8 cellular contexts compared by ENCODE assay signal in the genomic region with DNA sequence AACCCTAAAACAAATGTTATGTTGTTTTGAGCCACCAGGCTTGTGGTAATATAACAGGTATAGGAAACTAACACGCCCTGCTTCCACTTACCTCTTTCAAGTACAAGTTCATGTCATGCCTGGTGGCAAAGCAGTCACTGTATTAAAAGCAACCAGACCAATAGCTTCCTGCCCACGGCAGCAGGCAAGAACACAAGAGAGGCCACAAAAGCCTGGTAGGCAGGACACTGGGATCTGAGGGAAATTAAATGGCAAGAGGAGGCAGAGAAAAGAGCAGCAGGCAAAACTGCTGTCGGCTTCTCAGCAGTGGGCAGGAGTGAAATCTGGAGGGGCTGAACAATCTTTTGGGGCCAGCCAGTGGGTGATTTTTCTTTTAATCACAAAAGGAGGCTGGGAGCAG. TPM values are rescaled to one million over a fixed set of nuclear protein-coding genes. Genes with fewer than 3 reads are reported as not detected.
DNase-seq lines count a peak whose midpoint lies in the region; ATAC-seq and TF ChIP-seq lines count a peak whose summit lies in the region.

No MANE protein-coding gene starts in this region.

- ATAC-seq in T-helper 17 cell = peak; percentile 57
- ATAC-seq in gastrocnemius medialis = no peak

- H3K4me3 Mint-ChIP-seq in T-helper 17 cell = peak overlapping the region; percentile 100
- H3K4me3 Mint-ChIP-seq in chondrocyte (ENCODE audit: unreplicated experiment) = peak overlapping the region; percentile 45

- H3K36me3 ChIP-seq in gastrocnemius medialis = no peaks in the 10 kb centered on the region

- no peaks in the 10 kb centered on the region for H3K27me3 ChIP-seq in gastrocnemius medialis

- POLR2A ChIA-PET in GM10248 (lab: Yijun Ruan, JAX) = interaction anchor here (1.0 to 1.3 kb wide), 2 partner anchors 8 to 54 kb away, joined by 3 read pairs; no protein-coding TSS in a partner anchor

- H3K9me3 Mint-ChIP-seq in chondrocyte (ENCODE audit: low read depth) = no peaks in the 10 kb centered on the region

- H3K27ac Mint-ChIP-seq in T-helper 17 cell = no peak overlapping the region
- peak overlapping the region; percentile 72 for H3K27ac Mint-ChIP-seq in chondrocyte (ENCODE audit: unreplicated experiment)

- CTCF ChIA-PET in GM10248 (lab: Yijun Ruan, JAX) = interaction anchor here (1.0 to 3.4 kb wide), 5 partner anchors 8 to 42 kb away, joined by 3 to 12 read pairs (median 4); no protein-coding TSS in a partner anchor

- in situ Hi-C loops in GM18951 (cut with MboI; ENCODE audit: low sequenced_read_pairs, unreplicated experiment) (no loop called here), gastrocnemius medialis (cut with MboI; ENCODE audit: low sequenced_read_pairs in 4 of 4) (no loop called here)

- intact Hi-C loops in gastrocnemius medialis (cut with DNase I; ENCODE audit: low total_unique reads) = loop anchor here (5.0 kb wide), 1 partner anchor 103 kb away; no protein-coding TSS in a partner anchor

- no peaks in the 10 kb centered on the region for H3K27me3 Mint-ChIP-seq in T-helper 17 cell
- no peaks in the 10 kb centered on the region for H3K27me3 Mint-ChIP-seq in chondrocyte (ENCODE audit: low read depth)

- peaks cover 39% of the 10 kb centered on the region for H3K4me1 Mint-ChIP-seq in T-helper 17 cell
- H3K4me1 Mint-ChIP-seq in chondrocyte (ENCODE audit: low read depth) = peaks cover 37% of the 10 kb centered on the region

- H3K4me3 ChIP-seq in gastrocnemius medialis = peak overlapping the region in 2 of 4 donors; percentile 88 to 91

- TF ChIP-seq POLR2A in GM18951 (IDR thresholded peaks at IDR 0.05; ENCODE audit: extremely low read depth, insufficient read depth, insufficient read length) = peak; percentile 41
- TF ChIP-seq POLR2A in gastrocnemius medialis (IDR thresholded peaks at IDR 0.05) = no peak

- H3K4me1 ChIP-seq in gastrocnemius medialis = peaks cover 35 to 39% of the 10 kb centered on the region in 2 donors

- DNase-seq in T-helper 17 cell (peak in 1 of 3 donors; percentile 55), chondrocyte (ENCODE audit: low spot score) (peak; percentile 10), gastrocnemius medialis (no peak), cortex of kidney (lab: John Stamatoyannopoulos, UW) (no peak), GM10248 (ENCODE audit: extremely low spot score) (no peak), NCI-H526 treated with DMSO at 0.1 percent for 48 hours (lab: John Stamatoyannopoulos, UW) (no peak), medulla oblongata (ENCODE audit: extremely low spot score) (no peak)

- H3K9me3 ChIP-seq in T-helper 17 cell (ENCODE audit: control insufficient read depth, low read length, poor library complexity, severe bottlenecking) (no peaks in the 10 kb centered on the region), gastrocnemius medialis (no peaks in the 10 kb centered on the region)

- TF ChIP-seq CTCF in chondrocyte (IDR thresholded peaks at IDR 0.05) = no peak
- TF ChIP-seq CTCF in gastrocnemius medialis (IDR thresholded peaks at IDR 0.05 in 4 of 5, conservative IDR thresholded peaks at IDR 0.05 in 1 of 5) = no peak
- no peak for TF ChIP-seq CTCF in GM10248 (IDR thresholded peaks at IDR 0.05; ENCODE audit: control extremely low read depth, extremely low read depth, low read depth, missing control alignments)

- H3K36me3 Mint-ChIP-seq in T-helper 17 cell (ENCODE audit: low read depth) (peaks cover 3% of the 10 kb centered on the region), chondrocyte (ENCODE audit: low read depth) (no peaks in the 10 kb centered on the region)

- H3K27ac ChIP-seq in gastrocnemius medialis = peak overlapping the region; percentile 82 to 99 (median 90)

RNA-seq across cellular contexts. Expression of a gene that starts 2.2 kb away (rescaled TPM):
- total RNA-seq in T-helper 17 cell (100 to 1,000 TPM; 462 to 497 TPM), chondrocyte (79.2 to 155 TPM (median 80.8 TPM) in 3 replicates), gastrocnemius medialis (10 to 100 TPM; 24.7 to 43.7 (median 32.4) TPM)
